ENCODE assay signal across 1 cellular context in the genomic region with DNA sequence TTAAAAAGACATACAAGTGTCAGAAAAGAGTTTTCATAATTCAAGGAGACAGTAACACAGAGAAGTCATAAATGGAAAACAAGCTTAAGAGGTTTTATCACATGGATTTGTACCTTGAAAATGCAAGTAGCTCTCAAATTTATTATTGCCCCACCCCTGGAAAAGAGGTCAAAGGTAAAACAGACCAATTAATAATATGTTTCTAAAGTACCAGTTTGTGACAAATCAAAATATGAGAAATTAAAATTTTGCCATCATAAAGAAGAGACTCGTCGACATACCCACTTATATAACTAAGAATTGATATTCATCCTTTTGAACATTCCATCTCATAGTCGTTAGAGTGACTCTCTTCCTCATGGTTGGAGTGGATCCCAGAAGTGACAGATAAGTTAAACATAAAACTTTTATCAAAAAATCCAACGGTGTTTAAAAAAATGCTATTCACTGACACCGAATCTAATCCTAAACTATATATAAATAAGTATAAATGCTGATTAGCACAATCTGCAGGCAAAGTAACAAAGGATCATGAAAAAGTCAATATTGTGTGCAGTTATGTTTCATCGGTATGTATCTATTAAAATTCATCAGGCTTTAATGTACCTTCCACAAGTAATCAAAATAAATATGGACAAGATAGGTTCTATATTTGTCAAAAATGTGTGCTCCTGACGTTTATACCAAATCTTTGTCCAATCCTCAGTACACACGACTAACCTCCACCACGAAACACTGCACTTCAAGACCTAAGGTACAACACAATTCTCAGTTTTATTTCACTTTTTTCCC.
TF ChIP-seq lines count a peak whose summit lies in the region.

No MANE protein-coding gene starts in this region.

TF ChIP-seq in IMR-90, 13 proteins besides CTCF, POLR2A, EP300 and RAD21 (continued from another document):
- TF ChIP-seq BHLHE40 (IDR thresholded peaks at IDR 0.05; ENCODE audit: low read depth, low read length), result no peak
